In the genomic region with DNA sequence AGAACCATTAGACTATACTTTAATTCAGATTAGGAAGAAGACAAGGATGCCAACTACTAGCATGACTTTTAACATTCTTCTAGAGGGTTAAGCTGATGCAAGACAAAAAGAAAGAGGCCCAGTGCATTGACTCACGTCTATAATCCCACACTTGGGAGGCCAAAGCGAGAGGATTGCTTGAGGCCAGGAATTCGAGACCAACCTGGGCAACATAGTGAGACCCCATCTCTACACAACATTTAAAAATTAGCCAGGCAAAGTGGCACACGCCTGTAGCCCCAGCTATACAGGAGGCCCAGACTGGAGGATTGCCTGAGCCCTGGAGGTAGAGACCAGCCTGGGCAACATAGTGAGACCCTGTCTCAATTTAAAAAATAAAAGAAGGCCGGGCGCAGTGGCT, we compare ENCODE assay signal across 35 cellular contexts.
"Had no signal": no experiment of that assay in that cellular context is flagged by ENCODE, and none has a peak within 500 bp of the region (broad histone marks: within the 10 kb centered on the region; RNA-seq: fewer than 3 reads in every experiment).

No MANE protein-coding gene starts in this region.

- H3K27me3 ChIP-seq: MG63 had no signal

- DNase-seq: Kasumi-1, MG63, MM.1S, MV-4-11, NCI-H1048, NCI-H1092, NCI-H1092 treated with DMSO at 0.1 percent for 48 hours, NCI-H1105, NCI-H1105 treated with DMSO at 0.1 percent for 48 hours, NCI-H1417, NCI-H1417 treated with DMSO at 0.1 percent for 48 hours, NCI-H1436, NCI-H1436 treated with DMSO at 0.1 percent for 48 hours, NCI-H146, NCI-H1694, NCI-H1694 treated with DMSO at 0.1 percent for 48 hours, NCI-H187, NCI-H187 treated with DMSO at 0.1 percent for 48 hours, NCI-H1930, NCI-H2029, NCI-H2029 treated with DMSO at 0.1 percent for 48 hours, NCI-H2081, NCI-H2081 treated with DMSO at 0.1 percent for 48 hours, NCI-H2107, NCI-H2171, NCI-H2171 treated with DMSO at 0.1 percent for 48 hours, NCI-H2227 treated with DMSO at 0.1 percent for 48 hours, NCI-H226, NCI-H345, NCI-H446, NCI-H446 treated with DMSO at 0.1 percent for 48 hours, NCI-H510A, NCI-H510A treated with DMSO at 0.1 percent for 48 hours, NCI-H524, NCI-H524 treated with DMSO at 0.1 percent for 48 hours had no signal

- H3K4me3 ChIP-seq: MG63 had no signal

- H3K9me3 ChIP-seq: MG63 had no signal
